Comparison of ENCODE assay signal across 1 cellular context in genomic region chr17:282000-282911, GRCh38.
A peak's percentile ranks its signal among the peaks of the same experiment; 100 is the strongest.
TF ChIP-seq lines count a peak whose summit lies in the region.

No MANE protein-coding gene starts in this region.

TF ChIP-seq in HepG2, 621 proteins besides CTCF, POLR2A, EP300 and RAD21 (continued from another document and continues in another):
- no peak for TF ChIP-seq ZNF512B (CRISPR knock-in tag; IDR thresholded peaks at IDR 0.05; ENCODE audit: borderline replicate concordance)
- no peak for TF ChIP-seq ZBTB7B (CRISPR knock-in tag; IDR thresholded peaks at IDR 0.05)
- no peak for TF ChIP-seq ZNF276 (CRISPR knock-in tag; IDR thresholded peaks at IDR 0.05; ENCODE audit: low read depth)
- TF ChIP-seq LBX2 (CRISPR knock-in tag; IDR thresholded peaks at IDR 0.05; ENCODE audit: borderline replicate concordance): no peak
- TF ChIP-seq NFIB (CRISPR knock-in tag; IDR thresholded peaks at IDR 0.05; ENCODE audit: borderline replicate concordance): no peak
- no peak for TF ChIP-seq SOX5 (CRISPR knock-in tag; IDR thresholded peaks at IDR 0.05; ENCODE audit: borderline replicate concordance)
- no peak for TF ChIP-seq ZNF777 (CRISPR knock-in tag; IDR thresholded peaks at IDR 0.05)
- TF ChIP-seq EHMT2 (IDR thresholded peaks at IDR 0.05; ENCODE audit: borderline replicate concordance, low read depth, low read length): no peak
- TF ChIP-seq ZNF235 (CRISPR knock-in tag; IDR thresholded peaks at IDR 0.05; ENCODE audit: borderline replicate concordance): no peak
- TF ChIP-seq CEBPZ (IDR thresholded peaks at IDR 0.05; ENCODE audit: low read length): no peak
- no peak for TF ChIP-seq NFRKB (IDR thresholded peaks at IDR 0.05)
- no peak for TF ChIP-seq U2AF2 (IDR thresholded peaks at IDR 0.05; ENCODE audit: low read depth, low read length)
- no peak for TF ChIP-seq MEF2D (CRISPR knock-in tag; IDR thresholded peaks at IDR 0.05)
- TF ChIP-seq ZMAT5 (CRISPR knock-in tag; IDR thresholded peaks at IDR 0.05; ENCODE audit: borderline replicate concordance, low read depth): no peak
- no peak for TF ChIP-seq ZNF431 (CRISPR knock-in tag; IDR thresholded peaks at IDR 0.05; ENCODE audit: borderline replicate concordance, low read depth)
- peak in 1 of 2 experiments; percentile 95; a peak in 2 of 4 replicates for TF ChIP-seq ATF4 (CRISPR knock-in tag; IDR thresholded peaks at IDR 0.05)
- no peak for TF ChIP-seq ZBTB10 (CRISPR knock-in tag; IDR thresholded peaks at IDR 0.05; ENCODE audit: borderline replicate concordance)
- TF ChIP-seq ZFP90 (CRISPR knock-in tag; IDR thresholded peaks at IDR 0.05; ENCODE audit: borderline replicate concordance): 0 out of 2 replicates have a peak, but pooled peaks have one; percentile 28
- TF ChIP-seq ZNF264 (CRISPR knock-in tag; IDR thresholded peaks at IDR 0.05): no peak
- no peak for TF ChIP-seq PLSCR1 (CRISPR knock-in tag; IDR thresholded peaks at IDR 0.05; ENCODE audit: borderline replicate concordance)
- TF ChIP-seq NFYB (CRISPR knock-in tag; IDR thresholded peaks at IDR 0.05): no peak
- TF ChIP-seq SRF (IDR thresholded peaks at IDR 0.05; ENCODE audit: low read depth, low read length): no peak
- no peak for TF ChIP-seq HOXA7 (CRISPR knock-in tag; IDR thresholded peaks at IDR 0.05)
- no peak for TF ChIP-seq ZNF646 (CRISPR knock-in tag; IDR thresholded peaks at IDR 0.05)
- no peak for TF ChIP-seq PLRG1 (conservative IDR thresholded peaks at IDR 0.05)
- no peak for TF ChIP-seq NRL (CRISPR knock-in tag; IDR thresholded peaks at IDR 0.05; ENCODE audit: borderline replicate concordance)
- no peak for TF ChIP-seq FOXA1 (IDR thresholded peaks at IDR 0.05)
- peak; percentile 89 for TF ChIP-seq FOXA1 (CRISPR knock-in tag; IDR thresholded peaks at IDR 0.05)
- TF ChIP-seq USF2 (IDR thresholded peaks at IDR 0.05; ENCODE audit: low read depth, low read length): no peak
- no peak for TF ChIP-seq USF2 (CRISPR knock-in tag; IDR thresholded peaks at IDR 0.05; ENCODE audit: borderline replicate concordance)
